In the genomic region with DNA sequence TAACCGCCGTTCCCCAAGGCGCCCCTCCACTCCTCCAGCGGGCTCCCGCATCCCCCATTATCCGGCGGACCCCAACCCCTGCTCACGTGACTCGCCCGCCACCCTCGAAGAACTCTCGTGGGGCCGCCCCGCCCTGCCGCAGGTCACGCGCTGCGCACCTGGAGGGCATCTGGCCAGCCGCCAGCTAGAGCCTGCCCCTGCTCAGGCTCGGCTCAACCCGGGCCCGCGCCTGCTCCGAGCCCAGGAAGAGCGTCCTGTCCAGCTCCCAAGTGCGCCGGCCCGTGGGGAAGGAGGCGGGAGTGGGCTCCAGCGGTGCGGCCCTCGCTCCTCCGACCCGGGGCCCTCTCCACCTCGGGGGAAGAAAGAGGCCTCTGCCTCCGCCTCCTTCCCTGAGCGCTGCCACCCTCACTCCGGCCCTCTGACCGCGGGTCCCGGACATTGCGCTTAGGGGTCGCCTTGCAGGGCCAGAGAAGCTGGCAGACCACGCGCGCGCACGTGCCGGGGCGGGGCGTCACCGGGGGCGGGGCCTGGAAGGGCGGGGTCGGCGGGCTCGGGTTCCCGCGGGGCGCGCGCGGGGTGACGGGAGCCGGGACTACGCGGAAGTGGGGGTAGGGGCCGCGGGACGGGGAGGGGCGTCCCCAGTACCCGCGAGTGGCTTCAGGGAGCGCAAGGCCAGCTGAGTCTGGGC, we compare ENCODE assay signal across 8 cellular contexts. TPM values are rescaled to one million over a fixed set of nuclear protein-coding genes. Genes with fewer than 3 reads are reported as not detected.
DNase-seq lines count a peak whose midpoint lies in the region; ATAC-seq and TF ChIP-seq lines count a peak whose summit lies in the region.

No MANE protein-coding gene starts in this region.

- intact Hi-C loops in activated naive CD4-positive, alpha-beta T cell treated with anti-CD3 and anti-CD28 coated beads for 36 hours (cut with micrococcal nuclease), result loop anchor here (1.0 to 2.0 kb wide), 10 partner anchors 28 to 421 kb away; a partner anchor contains a TSS

- CTCF ChIA-PET in activated naive CD4-positive, alpha-beta T cell treated with anti-CD3 and anti-CD28 coated beads for 36 hours (lab: Charles Lee), result interaction anchor here (0.6 to 3.0 kb wide), 24 partner anchors 8 to 387 kb away, joined by 3 to 27 read pairs (median 4); a partner anchor contains a TSS

- peak overlapping the region; percentile 99 for H3K27ac ChIP-seq in KMS-11

- H3K4me2 ChIP-seq in KMS-11, result peak overlapping the region; percentile 53

- no peaks in the 10 kb centered on the region for H3K9me3 Mint-ChIP-seq in activated naive CD4-positive, alpha-beta T cell treated with anti-CD3 and anti-CD28 coated beads for 36 hours

- DNase-seq in DMS53 treated with DMSO at 0.1 percent for 48 hours (lab: John Stamatoyannopoulos, UW; ENCODE audit: unreplicated experiment) (peak; percentile 82), SHP77 treated with DMSO at 0.1 percent for 48 hours (lab: John Stamatoyannopoulos, UW) (peak; percentile 58), germinal center (ENCODE audit: low spot score) (peak; percentile 94), occipital lobe (lab: John Stamatoyannopoulos, UW) (peak; percentile 75), superior temporal gyrus (ENCODE audit: extremely low spot score) (peak; percentile 75)
- DNase-seq in activated naive CD4-positive, alpha-beta T cell treated with anti-CD3 and anti-CD28 coated beads for 36 hours, result peak; percentile 93

- no peaks in the 10 kb centered on the region for H3K36me3 ChIP-seq in KMS-11 (ENCODE audit: insufficient read depth)

- H3K4me3 ChIP-seq in KMS-11 (IDR thresholded peaks at IDR 0.05; ENCODE audit: insufficient read depth, low read depth, low read length), result peak overlapping the region; percentile 20

- H3K27me3 ChIP-seq in KMS-11 (ENCODE audit: insufficient read depth, low read depth), result no peaks in the 10 kb centered on the region

- peaks cover 18% of the 10 kb centered on the region for H3K4me1 Mint-ChIP-seq in activated naive CD4-positive, alpha-beta T cell treated with anti-CD3 and anti-CD28 coated beads for 36 hours (ENCODE audit: low read depth)

- H2AFZ ChIP-seq in KMS-11 (ENCODE audit: low read depth), result peak overlapping the region; percentile 73

- H3K36me3 Mint-ChIP-seq in activated naive CD4-positive, alpha-beta T cell treated with anti-CD3 and anti-CD28 coated beads for 36 hours (ENCODE audit: low read depth), result no peaks in the 10 kb centered on the region

- no peaks in the 10 kb centered on the region for H3K27me3 Mint-ChIP-seq in activated naive CD4-positive, alpha-beta T cell treated with anti-CD3 and anti-CD28 coated beads for 36 hours (ENCODE audit: low read depth)

- peak overlapping the region; percentile 87 for H3K4me3 Mint-ChIP-seq in activated naive CD4-positive, alpha-beta T cell treated with anti-CD3 and anti-CD28 coated beads for 36 hours

- H4K20me1 ChIP-seq in KMS-11 (ENCODE audit: insufficient read depth), result no peaks in the 10 kb centered on the region

- no peaks in the 10 kb centered on the region for H3K79me2 ChIP-seq in KMS-11 (ENCODE audit: insufficient read depth, low read depth)

- no peak; the same call in 1 of the 2 replicates for TF ChIP-seq CTCF in KMS-11 (conservative IDR thresholded peaks at IDR 0.05; ENCODE audit: low read depth, low read length)

- H3K27ac Mint-ChIP-seq in activated naive CD4-positive, alpha-beta T cell treated with anti-CD3 and anti-CD28 coated beads for 36 hours, result peak overlapping the region; percentile 96

- H3K9ac ChIP-seq in KMS-11, result peak overlapping the region; percentile 98

- peaks cover 12% of the 10 kb centered on the region for H3K4me1 ChIP-seq in KMS-11 (ENCODE audit: low read depth, poor library complexity, severe bottlenecking)

- peak; percentile 69 for ATAC-seq in GM21723 (IDR thresholded peaks at IDR 0.05; ENCODE audit: unreplicated experiment)

RNA-seq across cellular contexts. Expression of a gene that starts 28.4 kb away (rescaled TPM):
- total RNA-seq in activated naive CD4-positive, alpha-beta T cell treated with anti-CD3 and anti-CD28 coated beads for 36 hours, result 100 to 1,000 TPM; 883 to 886 TPM
- 228 TPM for total RNA-seq in occipital lobe

RNA-seq across cellular contexts. Expression of a gene that starts 28.9 kb away (rescaled TPM):
- total RNA-seq in activated naive CD4-positive, alpha-beta T cell treated with anti-CD3 and anti-CD28 coated beads for 36 hours, result 10 to 100 TPM; 83.5 to 86.4 TPM
- total RNA-seq in occipital lobe, result 4.2 TPM

Comparison
In these comparisons a context has a peak if more than half of its experiments do, and no peak if none do; other contexts are left out.
1. Peak in every context shown above with its lines: DNase-seq, ATAC-seq, H3K4me3 ChIP-seq and H3K27ac ChIP-seq.
2. RNA of a gene that starts 28.9 kb away (total RNA-seq): 83.5 to 86.4 TPM in activated naive CD4-positive, alpha-beta T cell treated with anti-CD3 and anti-CD28 coated beads for 36 hours; 4.2 TPM in occipital lobe (single experiment); every median in the first group is over 10 times any median in the second.